In the genomic region with DNA sequence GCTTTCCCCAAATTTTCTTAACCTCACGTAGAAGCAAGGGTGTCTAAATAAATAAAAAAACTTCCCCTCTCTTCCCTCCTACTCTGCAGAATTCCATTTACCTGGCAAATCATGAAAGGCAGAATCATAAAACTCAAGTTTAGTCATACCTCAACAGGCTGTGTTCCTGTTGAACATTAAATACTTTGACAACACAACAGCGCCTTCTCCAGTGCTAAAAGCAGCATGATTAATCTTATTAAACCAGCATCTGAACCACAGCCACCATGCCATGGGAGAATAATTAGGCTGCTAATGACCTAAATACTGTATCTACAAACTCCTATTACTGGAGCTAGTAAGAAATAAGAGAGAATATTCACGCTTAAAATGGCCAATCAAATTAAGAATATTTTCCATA, we compare ENCODE assay signal across 1 cellular context.
TF ChIP-seq lines count a peak whose summit lies in the region.

No MANE protein-coding gene starts in this region.

TF ChIP-seq in Ishikawa, 13 proteins besides CTCF, POLR2A, EP300 and RAD21:
- TF ChIP-seq, protein P1, sequence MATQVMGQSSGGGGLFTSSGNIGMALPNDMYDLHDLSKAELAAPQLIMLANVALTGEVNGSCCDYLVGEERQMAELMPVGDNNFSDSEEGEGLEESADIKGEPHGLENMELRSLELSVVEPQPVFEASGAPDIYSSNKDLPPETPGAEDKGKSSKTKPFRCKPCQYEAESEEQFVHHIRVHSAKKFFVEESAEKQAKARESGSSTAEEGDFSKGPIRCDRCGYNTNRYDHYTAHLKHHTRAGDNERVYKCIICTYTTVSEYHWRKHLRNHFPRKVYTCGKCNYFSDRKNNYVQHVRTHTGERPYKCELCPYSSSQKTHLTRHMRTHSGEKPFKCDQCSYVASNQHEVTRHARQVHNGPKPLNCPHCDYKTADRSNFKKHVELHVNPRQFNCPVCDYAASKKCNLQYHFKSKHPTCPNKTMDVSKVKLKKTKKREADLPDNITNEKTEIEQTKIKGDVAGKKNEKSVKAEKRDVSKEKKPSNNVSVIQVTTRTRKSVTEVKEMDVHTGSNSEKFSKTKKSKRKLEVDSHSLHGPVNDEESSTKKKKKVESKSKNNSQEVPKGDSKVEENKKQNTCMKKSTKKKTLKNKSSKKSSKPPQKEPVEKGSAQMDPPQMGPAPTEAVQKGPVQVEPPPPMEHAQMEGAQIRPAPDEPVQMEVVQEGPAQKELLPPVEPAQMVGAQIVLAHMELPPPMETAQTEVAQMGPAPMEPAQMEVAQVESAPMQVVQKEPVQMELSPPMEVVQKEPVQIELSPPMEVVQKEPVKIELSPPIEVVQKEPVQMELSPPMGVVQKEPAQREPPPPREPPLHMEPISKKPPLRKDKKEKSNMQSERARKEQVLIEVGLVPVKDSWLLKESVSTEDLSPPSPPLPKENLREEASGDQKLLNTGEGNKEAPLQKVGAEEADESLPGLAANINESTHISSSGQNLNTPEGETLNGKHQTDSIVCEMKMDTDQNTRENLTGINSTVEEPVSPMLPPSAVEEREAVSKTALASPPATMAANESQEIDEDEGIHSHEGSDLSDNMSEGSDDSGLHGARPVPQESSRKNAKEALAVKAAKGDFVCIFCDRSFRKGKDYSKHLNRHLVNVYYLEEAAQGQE (IDR thresholded peaks at IDR 0.05; ENCODE audit: low read depth), result no peak
- TF ChIP-seq CEBPB (IDR thresholded peaks at IDR 0.05) (no peak), ZBTB7A (IDR thresholded peaks at IDR 0.05; ENCODE audit: low read depth) (no peak), FOXM1 (IDR thresholded peaks at IDR 0.05; ENCODE audit: borderline replicate concordance, low read depth) (no peak), TCF12 (IDR thresholded peaks at IDR 0.05; ENCODE audit: low read depth) (no peak), TEAD4 (IDR thresholded peaks at IDR 0.05) (no peak)
- TF ChIP-seq, protein P2, sequence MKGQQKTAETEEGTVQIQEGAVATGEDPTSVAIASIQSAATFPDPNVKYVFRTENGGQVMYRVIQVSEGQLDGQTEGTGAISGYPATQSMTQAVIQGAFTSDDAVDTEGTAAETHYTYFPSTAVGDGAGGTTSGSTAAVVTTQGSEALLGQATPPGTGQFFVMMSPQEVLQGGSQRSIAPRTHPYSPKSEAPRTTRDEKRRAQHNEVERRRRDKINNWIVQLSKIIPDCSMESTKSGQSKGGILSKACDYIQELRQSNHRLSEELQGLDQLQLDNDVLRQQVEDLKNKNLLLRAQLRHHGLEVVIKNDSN (IDR thresholded peaks at IDR 0.05), result no peak
